9 cellular contexts compared by ENCODE assay signal in the genomic region with DNA sequence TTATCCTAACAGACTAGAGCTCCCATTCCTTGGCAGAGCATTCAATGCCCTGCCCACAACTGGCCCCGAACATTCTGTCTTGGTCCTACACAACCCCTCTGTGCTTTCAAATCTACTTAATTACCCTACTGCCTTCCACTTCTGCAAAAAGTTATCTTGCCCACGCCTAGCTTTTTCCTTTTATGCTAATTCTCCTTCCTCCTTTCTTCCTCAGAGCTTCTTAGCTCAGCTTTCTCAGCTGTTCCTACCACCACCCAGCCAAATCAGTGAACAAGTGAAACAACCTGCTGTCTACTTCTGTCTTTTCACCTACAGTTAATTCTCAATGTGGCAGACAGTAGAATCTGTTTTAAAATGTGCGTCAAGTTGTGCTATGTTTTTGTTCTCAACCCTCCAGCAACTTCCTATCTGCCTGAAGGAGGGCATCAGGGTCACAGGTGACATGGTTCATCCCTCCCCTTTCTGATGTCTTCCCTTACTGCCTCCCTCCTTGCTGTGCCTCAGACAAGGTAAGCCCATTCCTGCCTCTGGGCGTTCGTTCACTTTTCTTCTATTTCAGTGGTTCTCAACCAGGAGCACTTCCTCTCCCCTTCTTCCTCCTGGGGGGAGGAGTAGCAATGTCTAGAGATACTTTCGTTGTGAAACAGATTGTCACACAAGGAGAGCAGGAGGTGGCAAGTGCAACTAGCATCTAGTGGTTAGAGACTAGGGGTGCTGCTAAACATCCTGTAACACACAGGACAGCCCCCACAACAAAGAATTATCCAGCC.
A peak's percentile ranks its signal among the peaks of the same experiment; 100 is the strongest.
DNase-seq lines count a peak whose midpoint lies in the region; ATAC-seq and TF ChIP-seq lines count a peak whose summit lies in the region.
"Had no signal": no experiment of that assay in that cellular context is flagged by ENCODE, and none has a peak within 500 bp of the region (broad histone marks: within the 10 kb centered on the region; RNA-seq: fewer than 3 reads in every experiment).

No MANE protein-coding gene starts in this region.

- peak; percentile 49 for ATAC-seq in GM21447 (IDR thresholded peaks at IDR 0.05; ENCODE audit: unreplicated experiment)

- H3K27me3 ChIP-seq in HL-60 (ENCODE audit: insufficient read depth, poor library complexity, severe bottlenecking) (no peaks in the 10 kb centered on the region), neutrophil (no peaks in the 10 kb centered on the region)

- TF ChIP-seq CTCF in GM12873 (IDR thresholded peaks at IDR 0.05; ENCODE audit: insufficient read depth, low read depth, low read length, missing control alignments) (peak; percentile 35), HL-60 (IDR thresholded peaks at IDR 0.05; ENCODE audit: insufficient read depth, low read length) (no peak), neutrophil (IDR thresholded peaks at IDR 0.05) (peak; percentile 30)

- H3K4me3 ChIP-seq in HL-60 (replicated peaks; ENCODE audit: insufficient read depth, low read length) = peak overlapping the region; percentile 23
- H3K4me3 ChIP-seq in neutrophil (ENCODE audit: low read depth in 1 of 2, low read length in 1 of 2) = peak overlapping the region; percentile 93 to 97

- H3K9me3 ChIP-seq in neutrophil = no peaks in the 10 kb centered on the region

- H3K4me1 ChIP-seq in neutrophil (ENCODE audit: control insufficient read depth in 1 of 2, insufficient read depth in 1 of 2, low read depth in 1 of 2, low read length in 1 of 2) = peaks cover 68 to 70% of the 10 kb centered on the region in 2 experiments

- H3K36me3 ChIP-seq in neutrophil = peaks cover 10% of the 10 kb centered on the region

- DNase-seq in HL-60 (ENCODE audit: low read depth in 1 of 2, low spot score in 1 of 2) (peak; percentile 59 to 78), erythroblast (lab: John Stamatoyannopoulos, UW) (no peak), NCI-H1048 (lab: John Stamatoyannopoulos, UW) (no peak), NCI-H1105 (lab: John Stamatoyannopoulos, UW) (no peak)
- peak; percentile 12 for DNase-seq in activated gamma-delta T cell treated with anti-CD3 and anti-CD28 coated beads, Interleukin-2, amount 50 U/mL, for 16 hours (ENCODE audit: low read depth)
- DNase-seq: IMR-90 had no signal

- H3K27ac ChIP-seq in HL-60 (replicated peaks) (peak overlapping the region; percentile 61), neutrophil (peak overlapping the region; percentile 94)

- no peak for TF ChIP-seq POLR2A in erythroblast (IDR thresholded peaks at IDR 0.05; ENCODE audit: low read length)

Comparison
In these comparisons a context has a peak if more than half of its experiments do, and no peak if none do; other contexts are left out.
1. DNase-seq: peak in HL-60 (2 of 2) and activated gamma-delta T cell treated with anti-CD3 and anti-CD28 coated beads, Interleukin-2, amount 50 U/mL, for 16 hours (single experiment); none in erythroblast (0 of 2), NCI-H1048 (single experiment) and NCI-H1105 (single experiment).